23 cellular contexts compared by ENCODE assay signal in genomic region chr17:3271072-3271848, GRCh38. TPM values are rescaled to one million over a fixed set of nuclear protein-coding genes. Genes with fewer than 3 reads are reported as not detected.
DNase-seq lines count a peak whose midpoint lies in the region; ATAC-seq and TF ChIP-seq lines count a peak whose summit lies in the region.
"Had no signal": no experiment of that assay in that cellular context is flagged by ENCODE, and none has a peak within 500 bp of the region (broad histone marks: within the 10 kb centered on the region; RNA-seq: fewer than 3 reads in every experiment).

No MANE protein-coding gene starts in this region.

- peaks cover 0 to 3% of the 10 kb centered on the region in 2 donors for H3K9me3 ChIP-seq in left lung
- H3K9me3 ChIP-seq: SJCRH30 had no signal

- no peak overlapping the region for H3K4me3 ChIP-seq in left lung
- H3K4me3 ChIP-seq: SJCRH30 had no signal

- no peak for TF ChIP-seq CTCF in left lung (IDR thresholded peaks at IDR 0.05)

- peak overlapping the region in 1 of 2 donors; percentile 49 for H3K27ac ChIP-seq in left lung
- H3K27ac ChIP-seq: 22Rv1, C4-2B, SJCRH30 had no signal

- peak; percentile 6 for DNase-seq in NOMO-1 treated with DMSO at 0.1 percent for 48 hours (lab: John Stamatoyannopoulos, UW; ENCODE audit: unreplicated experiment)
- no peak for DNase-seq in NOMO-1 treated with dmso at 0.1 percent for 144 hours (lab: John Stamatoyannopoulos, UW; ENCODE audit: unreplicated experiment)
- peak; percentile 47 for DNase-seq in MV-4-11 (lab: John Stamatoyannopoulos, UW)
- DNase-seq in left lung: no peak
- DNase-seq in NCI-H2081 (lab: John Stamatoyannopoulos, UW): no peak
- DNase-seq in NCI-H1048 (lab: John Stamatoyannopoulos, UW): no peak
- no peak for DNase-seq in activated T-cell treated with anti-CD3 and anti-CD28 coated beads, Interleukin-2, amount 50 U/mL, for 4 hours
- DNase-seq: DMS53, EL, GF-D8, NCI-H1105 treated with DMSO at 0.1 percent for 48 hours, NCI-H2029 treated with DMSO at 0.1 percent for 48 hours, NCI-H2171, NCI-H524 treated with DMSO at 0.1 percent for 48 hours, SJCRH30, T-helper 1 cell had no signal

- no peaks in the 10 kb centered on the region for H3K36me3 ChIP-seq in left lung
- H3K36me3 ChIP-seq: SJCRH30 had no signal

- peaks cover 2% of the 10 kb centered on the region for H3K36me3 Mint-ChIP-seq in activated T-cell treated with anti-CD3 and anti-CD28 coated beads, Interleukin-2, amount 50 U/mL, for 4 hours (ENCODE audit: insufficient read depth)

- H3K4me1 ChIP-seq in left lung: no peaks in the 10 kb centered on the region
- H3K4me1 ChIP-seq: SJCRH30 had no signal

- H3K4me1 Mint-ChIP-seq in activated T-cell treated with anti-CD3 and anti-CD28 coated beads, Interleukin-2, amount 50 U/mL, for 4 hours (ENCODE audit: low read depth): no peaks in the 10 kb centered on the region

- H3K9me3 Mint-ChIP-seq in activated T-cell treated with anti-CD3 and anti-CD28 coated beads, Interleukin-2, amount 50 U/mL, for 4 hours: peaks cover 16% of the 10 kb centered on the region

- peak; percentile 23 for ATAC-seq in left lung
- no peak for ATAC-seq in HG03045 (IDR thresholded peaks at IDR 0.05; ENCODE audit: unreplicated experiment)
- no peak for ATAC-seq in activated T-cell treated with anti-CD3 and anti-CD28 coated beads, Interleukin-2, amount 50 U/mL, for 4 hours
- ATAC-seq: HCT116, Panc1 had no signal

- H3K4me3 Mint-ChIP-seq in activated T-cell treated with anti-CD3 and anti-CD28 coated beads, Interleukin-2, amount 50 U/mL, for 4 hours: no peak overlapping the region

- intact Hi-C loops in left lung (cut with DNase I): no loop called here

- H3K27me3 ChIP-seq in left lung: no peaks in the 10 kb centered on the region
- H3K27me3 ChIP-seq: SJCRH30 had no signal

- H3K27me3 Mint-ChIP-seq in activated T-cell treated with anti-CD3 and anti-CD28 coated beads, Interleukin-2, amount 50 U/mL, for 4 hours (ENCODE audit: low read depth): peaks cover 20% of the 10 kb centered on the region

RNA-seq across cellular contexts. Expression of gene OR3A1, which starts 26.9 kb away (rescaled TPM):
- total RNA-seq in left lung: under 1 TPM in 1 of 2 donors, not detected in 1; 0.20 TPM
- total RNA-seq in activated T-cell treated with anti-CD3 and anti-CD28 coated beads, Interleukin-2, amount 50 U/mL, for 4 hours: under 1 TPM in 2 of 3 donors, not detected in 1; 0.25 to 0.46 TPM
- total RNA-seq: H1, MCF 10A had no signal

Comparison
In these comparisons a context has a peak if more than half of its experiments do, and no peak if none do; other contexts are left out.
1. DNase-seq: peak in NOMO-1 treated with DMSO at 0.1 percent for 48 hours (single experiment) and MV-4-11 (single experiment); none in NOMO-1 treated with dmso at 0.1 percent for 144 hours (single experiment), left lung (0 of 2), NCI-H2081 (0 of 2), NCI-H1048 (single experiment) and activated T-cell treated with anti-CD3 and anti-CD28 coated beads, Interleukin-2, amount 50 U/mL, for 4 hours (single experiment).